In the genomic region with DNA sequence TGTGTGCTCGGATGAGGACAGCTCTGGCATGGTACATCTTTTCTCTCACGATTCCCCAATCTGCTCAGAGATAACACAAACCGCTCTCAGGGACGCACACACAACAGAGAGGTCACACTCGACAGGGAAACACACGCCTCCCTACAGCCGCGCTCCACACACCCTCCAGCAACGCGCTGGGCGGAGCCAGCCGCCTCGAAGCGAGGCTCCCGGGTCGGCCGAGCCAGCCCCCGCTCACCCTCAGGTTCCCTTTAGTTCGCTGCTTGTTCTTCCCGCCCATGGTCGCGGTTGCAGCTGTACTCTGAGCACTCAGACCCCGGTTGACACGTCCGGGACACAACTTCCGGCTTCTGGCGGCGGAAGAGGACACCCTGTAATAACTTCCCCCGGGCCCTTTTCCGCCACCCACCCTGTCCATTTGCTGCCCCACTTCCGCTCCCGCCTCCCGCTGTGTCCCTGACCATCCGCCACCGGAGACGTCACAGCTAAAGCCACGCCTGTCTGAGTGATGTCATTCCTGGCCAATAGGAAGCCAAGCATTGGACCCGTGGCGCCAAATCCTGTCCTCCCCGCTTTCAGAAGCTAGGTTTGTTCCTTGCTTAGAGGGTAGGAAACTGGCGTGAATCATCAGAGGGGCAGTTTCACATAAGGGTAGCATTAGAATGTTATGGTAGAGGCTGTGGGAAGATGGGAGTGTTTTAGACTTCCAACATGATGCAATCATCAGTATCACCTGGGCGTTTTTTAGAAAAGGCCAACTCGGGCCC, we compare ENCODE assay signal across 8 cellular contexts. TPM values are rescaled to one million over a fixed set of nuclear protein-coding genes. Genes with fewer than 3 reads are reported as not detected.
DNase-seq lines count a peak whose midpoint lies in the region; ATAC-seq and TF ChIP-seq lines count a peak whose summit lies in the region.

A gene with protein sequence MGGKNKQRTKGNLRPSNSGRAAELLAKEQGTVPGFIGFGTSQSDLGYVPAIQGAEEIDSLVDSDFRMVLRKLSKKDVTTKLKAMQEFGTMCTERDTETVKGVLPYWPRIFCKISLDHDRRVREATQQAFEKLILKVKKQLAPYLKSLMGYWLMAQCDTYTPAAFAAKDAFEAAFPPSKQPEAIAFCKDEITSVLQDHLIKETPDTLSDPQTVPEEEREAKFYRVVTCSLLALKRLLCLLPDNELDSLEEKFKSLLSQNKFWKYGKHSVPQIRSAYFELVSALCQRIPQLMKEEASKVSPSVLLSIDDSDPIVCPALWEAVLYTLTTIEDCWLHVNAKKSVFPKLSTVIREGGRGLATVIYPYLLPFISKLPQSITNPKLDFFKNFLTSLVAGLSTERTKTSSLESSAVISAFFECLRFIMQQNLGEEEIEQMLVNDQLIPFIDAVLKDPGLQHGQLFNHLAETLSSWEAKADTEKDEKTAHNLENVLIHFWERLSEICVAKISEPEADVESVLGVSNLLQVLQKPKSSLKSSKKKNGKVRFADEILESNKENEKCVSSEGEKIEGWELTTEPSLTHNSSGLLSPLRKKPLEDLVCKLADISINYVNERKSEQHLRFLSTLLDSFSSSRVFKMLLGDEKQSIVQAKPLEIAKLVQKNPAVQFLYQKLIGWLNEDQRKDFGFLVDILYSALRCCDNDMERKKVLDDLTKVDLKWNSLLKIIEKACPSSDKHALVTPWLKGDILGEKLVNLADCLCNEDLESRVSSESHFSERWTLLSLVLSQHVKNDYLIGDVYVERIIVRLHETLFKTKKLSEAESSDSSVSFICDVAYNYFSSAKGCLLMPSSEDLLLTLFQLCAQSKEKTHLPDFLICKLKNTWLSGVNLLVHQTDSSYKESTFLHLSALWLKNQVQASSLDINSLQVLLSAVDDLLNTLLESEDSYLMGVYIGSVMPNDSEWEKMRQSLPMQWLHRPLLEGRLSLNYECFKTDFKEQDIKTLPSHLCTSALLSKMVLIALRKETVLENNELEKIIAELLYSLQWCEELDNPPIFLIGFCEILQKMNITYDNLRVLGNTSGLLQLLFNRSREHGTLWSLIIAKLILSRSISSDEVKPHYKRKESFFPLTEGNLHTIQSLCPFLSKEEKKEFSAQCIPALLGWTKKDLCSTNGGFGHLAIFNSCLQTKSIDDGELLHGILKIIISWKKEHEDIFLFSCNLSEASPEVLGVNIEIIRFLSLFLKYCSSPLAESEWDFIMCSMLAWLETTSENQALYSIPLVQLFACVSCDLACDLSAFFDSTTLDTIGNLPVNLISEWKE (N-terminal part only) (minus strand): TSS at position 352 of the 767 bp plus-strand sequence. CDS start 72 bp downstream, at position 280.

- peak within 1 kb of the TSS; percentile 95 for H3K4me3 Mint-ChIP-seq in activated T-cell treated with anti-CD3 and anti-CD28 coated beads, Interleukin-2, amount 50 U/mL, for 24 hours

- DNase-seq in DMS153 treated with DMSO at 0.1 percent for 48 hours (lab: John Stamatoyannopoulos, UW; ENCODE audit: unreplicated experiment) (peak; percentile 97), KBM-7 (peak; percentile 99)
- peak; percentile 99 for DNase-seq in activated T-cell treated with anti-CD3 and anti-CD28 coated beads, Interleukin-2, amount 50 U/mL, for 24 hours
- peak; percentile 95 for DNase-seq in stimulated activated CD8-positive, alpha-beta memory T cell treated with anti-CD3 and anti-CD28 coated beads, Interleukin-7, amount 100 ng/mL, for 24 hours (ENCODE audit: low read depth)

- in situ Hi-C loops in KBM-7 (cut with MboI; ENCODE audit: low pct_unique_long_range_greater_than_20kb, low sequenced_read_pairs), result no loop called here

- H3K27ac ChIP-seq in muscle layer of colon (ENCODE audit: low read depth, low read length), result peak within 1 kb of the TSS; percentile 87

- H3K36me3 Mint-ChIP-seq in activated T-cell treated with anti-CD3 and anti-CD28 coated beads, Interleukin-2, amount 50 U/mL, for 24 hours (ENCODE audit: low read depth), result peaks cover 37% of the 10 kb centered on the region

- no peaks in the 10 kb centered on the region for H3K9me3 Mint-ChIP-seq in activated T-cell treated with anti-CD3 and anti-CD28 coated beads, Interleukin-2, amount 50 U/mL, for 24 hours

- H3K27me3 Mint-ChIP-seq in activated T-cell treated with anti-CD3 and anti-CD28 coated beads, Interleukin-2, amount 50 U/mL, for 24 hours, result no peaks in the 10 kb centered on the region

- H3K4me1 ChIP-seq in muscle layer of colon (ENCODE audit: insufficient read depth, low read length), result peaks cover 20% of the 10 kb centered on the region

- no peaks in the 10 kb centered on the region for H3K36me3 ChIP-seq in muscle layer of colon (ENCODE audit: insufficient read depth, low read length)

- peak; percentile 98 for ATAC-seq in GM21717 (IDR thresholded peaks at IDR 0.05; ENCODE audit: unreplicated experiment)
- ATAC-seq in esophagus mucosa, result peak; percentile 100

- no peaks in the 10 kb centered on the region for H3K9me3 ChIP-seq in muscle layer of colon (ENCODE audit: low read length)

- peak within 1 kb of the TSS; percentile 93 to 99 for H3K4me3 ChIP-seq in muscle layer of colon (ENCODE audit: low read depth in 1 of 2, low read length in 2 of 2)

- peak within 1 kb of the TSS; percentile 64 for H3K9ac ChIP-seq in muscle layer of colon (ENCODE audit: low read length)

- H3K27ac Mint-ChIP-seq in activated T-cell treated with anti-CD3 and anti-CD28 coated beads, Interleukin-2, amount 50 U/mL, for 24 hours, result peak within 1 kb of the TSS; percentile 98

- peaks cover 48% of the 10 kb centered on the region for H3K4me1 Mint-ChIP-seq in activated T-cell treated with anti-CD3 and anti-CD28 coated beads, Interleukin-2, amount 50 U/mL, for 24 hours (ENCODE audit: low read depth)

- no peaks in the 10 kb centered on the region for H3K27me3 ChIP-seq in muscle layer of colon (ENCODE audit: control insufficient read depth in 1 of 2, insufficient read depth in 2 of 2, low read length in 2 of 2)

TF ChIP-seq in PFSK-1, 5 proteins besides CTCF, POLR2A, EP300 and RAD21:
- TF ChIP-seq FOXP2 (optimal IDR thresholded peaks at IDR 0.05; ENCODE audit: borderline replicate concordance, extremely low read depth, extremely low read length, insufficient read depth) (peak; percentile 55), POLR2AphosphoS5 (IDR thresholded peaks at IDR 0.05; ENCODE audit: low read depth, low read length) (peak; percentile 87), TAF1 (IDR thresholded peaks at IDR 0.05; ENCODE audit: borderline replicate concordance, insufficient read depth, low read length) (peak; percentile 76; the same call in 1 of the 2 replicates), SIN3A (IDR thresholded peaks at IDR 0.05; ENCODE audit: borderline replicate concordance, insufficient read depth, low read length) (peak; percentile 78; the same call in 1 of the 2 replicates)
- TF ChIP-seq, protein P1, sequence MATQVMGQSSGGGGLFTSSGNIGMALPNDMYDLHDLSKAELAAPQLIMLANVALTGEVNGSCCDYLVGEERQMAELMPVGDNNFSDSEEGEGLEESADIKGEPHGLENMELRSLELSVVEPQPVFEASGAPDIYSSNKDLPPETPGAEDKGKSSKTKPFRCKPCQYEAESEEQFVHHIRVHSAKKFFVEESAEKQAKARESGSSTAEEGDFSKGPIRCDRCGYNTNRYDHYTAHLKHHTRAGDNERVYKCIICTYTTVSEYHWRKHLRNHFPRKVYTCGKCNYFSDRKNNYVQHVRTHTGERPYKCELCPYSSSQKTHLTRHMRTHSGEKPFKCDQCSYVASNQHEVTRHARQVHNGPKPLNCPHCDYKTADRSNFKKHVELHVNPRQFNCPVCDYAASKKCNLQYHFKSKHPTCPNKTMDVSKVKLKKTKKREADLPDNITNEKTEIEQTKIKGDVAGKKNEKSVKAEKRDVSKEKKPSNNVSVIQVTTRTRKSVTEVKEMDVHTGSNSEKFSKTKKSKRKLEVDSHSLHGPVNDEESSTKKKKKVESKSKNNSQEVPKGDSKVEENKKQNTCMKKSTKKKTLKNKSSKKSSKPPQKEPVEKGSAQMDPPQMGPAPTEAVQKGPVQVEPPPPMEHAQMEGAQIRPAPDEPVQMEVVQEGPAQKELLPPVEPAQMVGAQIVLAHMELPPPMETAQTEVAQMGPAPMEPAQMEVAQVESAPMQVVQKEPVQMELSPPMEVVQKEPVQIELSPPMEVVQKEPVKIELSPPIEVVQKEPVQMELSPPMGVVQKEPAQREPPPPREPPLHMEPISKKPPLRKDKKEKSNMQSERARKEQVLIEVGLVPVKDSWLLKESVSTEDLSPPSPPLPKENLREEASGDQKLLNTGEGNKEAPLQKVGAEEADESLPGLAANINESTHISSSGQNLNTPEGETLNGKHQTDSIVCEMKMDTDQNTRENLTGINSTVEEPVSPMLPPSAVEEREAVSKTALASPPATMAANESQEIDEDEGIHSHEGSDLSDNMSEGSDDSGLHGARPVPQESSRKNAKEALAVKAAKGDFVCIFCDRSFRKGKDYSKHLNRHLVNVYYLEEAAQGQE (IDR thresholded peaks at IDR 0.05; ENCODE audit: insufficient read depth in 1 of 2, low read depth in 2 of 2, low read length in 2 of 2), result no peak

RNA-seq across cellular contexts. Expression of the gene that starts here (rescaled TPM):
- polyA plus RNA-seq in PFSK-1 (2012; ENCODE audit: insufficient read length, low read depth), result 5.8 TPM
- total RNA-seq in esophagus mucosa, result 14.9 TPM

Comparison
In these comparisons a context has a peak if more than half of its experiments do, and no peak if none do; other contexts are left out.
1. Peak in every context shown above with its lines: DNase-seq, ATAC-seq, H3K4me3 ChIP-seq and H3K27ac ChIP-seq.